In genomic region chr3:75224419-75224818, GRCh38 we compare ENCODE assay signal across 17 cellular contexts.
"Had no signal": no experiment of that assay in that cellular context is flagged by ENCODE, and none has a peak within 500 bp of the region (broad histone marks: within the 10 kb centered on the region; RNA-seq: fewer than 3 reads in every experiment).

No MANE protein-coding gene starts in this region.

- DNase-seq: activated CD4-positive, alpha-beta T cell treated with anti-CD3 and anti-CD28 coated beads for 1 hour; activated CD4-positive, alpha-beta T cell treated with anti-CD3 and anti-CD28 coated beads, Interleukin-2, amount 50 U/mL, for 4 hours; activated effector memory CD4-positive, alpha-beta T cell treated with anti-CD3 and anti-CD28 coated beads, Interleukin-2, amount 50 U/mL, for 16 hours; activated T-cell treated with anti-CD3 and anti-CD28 coated beads, Interleukin-2, amount 50 U/mL, for 72 hours; effector memory CD8-positive, alpha-beta T cell; heart right ventricle; left cardiac atrium; mesendoderm; naive thymus-derived CD4-positive, alpha-beta T cell; right lobe of liver; small intestine; stimulated activated CD4-positive, alpha-beta T cell treated with anti-CD3 and anti-CD28 coated beads, Interleukin-15, amount 100 ng/mL, for 24 hours; stimulated activated CD4-positive, alpha-beta T cell treated with anti-CD3 and anti-CD28 coated beads, Interleukin-2, amount 100 ng/mL, for 48 hours had no signal

- H3K36me3 ChIP-seq: heart right ventricle, neural progenitor cell, prostate gland, right lobe of liver, tibial nerve had no signal

- FAIRE-seq: urothelium cell line had no signal

- H3K4me3 ChIP-seq: heart right ventricle, neural progenitor cell, prostate gland, right lobe of liver, tibial nerve had no signal

- H3K27me3 ChIP-seq: neural progenitor cell, right lobe of liver, tibial nerve had no signal
